11 cellular contexts compared by ENCODE assay signal in genomic region chr6:81171991-81172740, GRCh38.
DNase-seq lines count a peak whose midpoint lies in the region; ATAC-seq and TF ChIP-seq lines count a peak whose summit lies in the region.
"Had no signal": no experiment of that assay in that cellular context is flagged by ENCODE, and none has a peak within 500 bp of the region (broad histone marks: within the 10 kb centered on the region; RNA-seq: fewer than 3 reads in every experiment).

No MANE protein-coding gene starts in this region.

- intact Hi-C loops in heart right ventricle (cut with DNase I) (no loop called here), natural killer cell (cut with micrococcal nuclease) (no loop called here)

- H3K27me3 ChIP-seq in heart right ventricle = no peaks in the 10 kb centered on the region

- H3K36me3 ChIP-seq in heart right ventricle = no peaks in the 10 kb centered on the region

- peaks cover 2 to 3% of the 10 kb centered on the region in 2 donors for H3K9me3 Mint-ChIP-seq in natural killer cell

- H3K27ac Mint-ChIP-seq in natural killer cell = no peak overlapping the region
- H3K27ac Mint-ChIP-seq: stimulated activated naive B cell treated with anti-CD40 and anti-IgM and Interleukin-4, amounts not matched to agents 10 μg/mL and 1 μg/mL and 100 μg/mL, for 72 hours had no signal

- H3K36me3 Mint-ChIP-seq in natural killer cell = no peaks in the 10 kb centered on the region
- H3K36me3 Mint-ChIP-seq: stimulated activated naive B cell treated with anti-CD40 and anti-IgM and Interleukin-4, amounts not matched to agents 10 μg/mL and 1 μg/mL and 100 μg/mL, for 72 hours had no signal

- TF ChIP-seq CTCF in heart right ventricle (IDR thresholded peaks at IDR 0.05) (no peak), natural killer cell (IDR thresholded peaks at IDR 0.05) (no peak)

- no peak overlapping the region for H3K4me3 Mint-ChIP-seq in natural killer cell
- H3K4me3 Mint-ChIP-seq: stimulated activated naive B cell treated with anti-CD40 and anti-IgM and Interleukin-4, amounts not matched to agents 10 μg/mL and 1 μg/mL and 100 μg/mL, for 72 hours had no signal

- peaks cover 0 to 12% (median 6%) of the 10 kb centered on the region in 9 donors for H3K4me1 ChIP-seq in heart right ventricle

- no peaks in the 10 kb centered on the region for H3K9me3 ChIP-seq in heart right ventricle

- H3K4me1 Mint-ChIP-seq in natural killer cell = no peaks in the 10 kb centered on the region
- H3K4me1 Mint-ChIP-seq: stimulated activated naive B cell treated with anti-CD40 and anti-IgM and Interleukin-4, amounts not matched to agents 10 μg/mL and 1 μg/mL and 100 μg/mL, for 72 hours had no signal

- WGBS in heart right ventricle, 2 donors = 50 to 57% methylated on average over 4 of the region's 4 CpGs

- DNase-seq in Daoy (ENCODE audit: low read depth) (peak; percentile 33), amniotic stem cell (lab: John Stamatoyannopoulos, UW) (peak; percentile 11), heart right ventricle (peak in 1 of 2 donors; percentile 19), retina (peak; percentile 13), NCI-H1048 (lab: John Stamatoyannopoulos, UW) (no peak), natural killer cell (no peak), cerebellum (ENCODE audit: low spot score) (no peak), NCI-H2171 (lab: John Stamatoyannopoulos, UW) (no peak)
- DNase-seq: activated gamma-delta T cell; stimulated activated naive B cell treated with anti-CD40 and anti-IgM and Interleukin-4, amounts not matched to agents 10 μg/mL and 1 μg/mL and 100 μg/mL, for 72 hours had no signal

- no peaks in the 10 kb centered on the region for H3K27me3 Mint-ChIP-seq in natural killer cell (ENCODE audit: low read depth in 2 of 2)
- H3K27me3 Mint-ChIP-seq: stimulated activated naive B cell treated with anti-CD40 and anti-IgM and Interleukin-4, amounts not matched to agents 10 μg/mL and 1 μg/mL and 100 μg/mL, for 72 hours had no signal

- peak overlapping the region in 6 of 10 donors; percentile 5 to 51 (median 33) for H3K27ac ChIP-seq in heart right ventricle

- H3K4me3 ChIP-seq in heart right ventricle = no peak overlapping the region
- H3K4me3 ChIP-seq: K562 had no signal

- ATAC-seq in heart right ventricle = peak; percentile 75 to 94 (median 86)
- ATAC-seq in natural killer cell = no peak
- ATAC-seq: K562; stimulated activated naive B cell treated with anti-CD40 and anti-IgM and Interleukin-4, amounts not matched to agents 10 μg/mL and 1 μg/mL and 100 μg/mL, for 72 hours had no signal

Comparison
In these comparisons a context has a peak if more than half of its experiments do, and no peak if none do; other contexts are left out.
1. DNase-seq: peak in Daoy (single experiment), amniotic stem cell (single experiment) and retina (single experiment); none in NCI-H1048 (single experiment), natural killer cell (single experiment), cerebellum (single experiment) and NCI-H2171 (single experiment).
2. ATAC-seq: peak in heart right ventricle (8 of 8); none in natural killer cell (0 of 3).